1 cellular context compared by ENCODE assay signal in the genomic region with DNA sequence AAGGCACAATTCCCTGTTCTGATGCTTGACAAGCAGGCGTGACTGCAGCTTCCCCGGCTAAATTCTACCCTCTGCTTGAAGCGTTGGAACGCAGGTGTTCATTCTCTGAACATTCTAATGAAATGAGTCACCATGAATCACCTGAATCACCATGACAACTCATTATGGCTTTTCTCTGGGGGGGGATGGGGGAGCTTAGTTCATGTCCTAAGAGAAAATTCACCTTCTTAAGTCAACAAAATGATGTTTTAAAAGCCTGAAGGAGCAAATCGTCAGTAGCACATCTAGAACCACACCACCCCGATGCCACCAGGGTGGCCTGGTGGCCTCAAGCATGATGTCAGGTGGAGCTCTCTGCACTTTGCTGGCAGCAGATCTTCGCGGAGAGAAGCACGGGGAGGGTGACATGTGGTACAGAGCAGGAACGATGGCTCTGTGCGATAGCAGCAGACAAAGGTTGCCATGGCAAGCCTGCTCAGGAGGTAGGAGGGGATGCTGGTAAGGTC.
TF ChIP-seq lines count a peak whose summit lies in the region.

No MANE protein-coding gene starts in this region.

TF ChIP-seq in K562, 482 proteins besides CTCF, POLR2A, EP300 and RAD21:
- TF ChIP-seq ZNF217 (CRISPR knock-in tag; IDR thresholded peaks at IDR 0.05): no peak
- TF ChIP-seq CBX3 (IDR thresholded peaks at IDR 0.05; ENCODE audit: borderline replicate concordance in 1 of 2, low read length in 2 of 2): no peak
- TF ChIP-seq ARHGAP35 (IDR thresholded peaks at IDR 0.05; ENCODE audit: partially characterized antibody): no peak
- TF ChIP-seq KDM1A (IDR thresholded peaks at IDR 0.05): no peak
- TF ChIP-seq, protein P1, sequence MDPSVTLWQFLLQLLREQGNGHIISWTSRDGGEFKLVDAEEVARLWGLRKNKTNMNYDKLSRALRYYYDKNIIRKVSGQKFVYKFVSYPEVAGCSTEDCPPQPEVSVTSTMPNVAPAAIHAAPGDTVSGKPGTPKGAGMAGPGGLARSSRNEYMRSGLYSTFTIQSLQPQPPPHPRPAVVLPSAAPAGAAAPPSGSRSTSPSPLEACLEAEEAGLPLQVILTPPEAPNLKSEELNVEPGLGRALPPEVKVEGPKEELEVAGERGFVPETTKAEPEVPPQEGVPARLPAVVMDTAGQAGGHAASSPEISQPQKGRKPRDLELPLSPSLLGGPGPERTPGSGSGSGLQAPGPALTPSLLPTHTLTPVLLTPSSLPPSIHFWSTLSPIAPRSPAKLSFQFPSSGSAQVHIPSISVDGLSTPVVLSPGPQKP (CRISPR knock-in tag; IDR thresholded peaks at IDR 0.05): no peak
- no peak for TF ChIP-seq NR4A1 (CRISPR knock-in tag; IDR thresholded peaks at IDR 0.05)
- TF ChIP-seq NR4A1 (tag; IDR thresholded peaks at IDR 0.05): no peak
- TF ChIP-seq SRSF7 (optimal IDR thresholded peaks at IDR 0.05; ENCODE audit: low read depth, low read length): no peak
- TF ChIP-seq, protein P2, sequence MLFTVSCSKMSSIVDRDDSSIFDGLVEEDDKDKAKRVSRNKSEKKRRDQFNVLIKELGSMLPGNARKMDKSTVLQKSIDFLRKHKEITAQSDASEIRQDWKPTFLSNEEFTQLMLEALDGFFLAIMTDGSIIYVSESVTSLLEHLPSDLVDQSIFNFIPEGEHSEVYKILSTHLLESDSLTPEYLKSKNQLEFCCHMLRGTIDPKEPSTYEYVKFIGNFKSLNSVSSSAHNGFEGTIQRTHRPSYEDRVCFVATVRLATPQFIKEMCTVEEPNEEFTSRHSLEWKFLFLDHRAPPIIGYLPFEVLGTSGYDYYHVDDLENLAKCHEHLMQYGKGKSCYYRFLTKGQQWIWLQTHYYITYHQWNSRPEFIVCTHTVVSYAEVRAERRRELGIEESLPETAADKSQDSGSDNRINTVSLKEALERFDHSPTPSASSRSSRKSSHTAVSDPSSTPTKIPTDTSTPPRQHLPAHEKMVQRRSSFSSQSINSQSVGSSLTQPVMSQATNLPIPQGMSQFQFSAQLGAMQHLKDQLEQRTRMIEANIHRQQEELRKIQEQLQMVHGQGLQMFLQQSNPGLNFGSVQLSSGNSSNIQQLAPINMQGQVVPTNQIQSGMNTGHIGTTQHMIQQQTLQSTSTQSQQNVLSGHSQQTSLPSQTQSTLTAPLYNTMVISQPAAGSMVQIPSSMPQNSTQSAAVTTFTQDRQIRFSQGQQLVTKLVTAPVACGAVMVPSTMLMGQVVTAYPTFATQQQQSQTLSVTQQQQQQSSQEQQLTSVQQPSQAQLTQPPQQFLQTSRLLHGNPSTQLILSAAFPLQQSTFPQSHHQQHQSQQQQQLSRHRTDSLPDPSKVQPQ (CRISPR knock-in tag; IDR thresholded peaks at IDR 0.05; ENCODE audit: borderline replicate concordance): no peak
- TF ChIP-seq ZNF232 (CRISPR knock-in tag; IDR thresholded peaks at IDR 0.05): no peak
- peak; percentile 37; the same call in 1 of the 2 replicates for TF ChIP-seq JUND (IDR thresholded peaks at IDR 0.05; ENCODE audit: borderline replicate concordance, low read depth, low read length)
- no peak for TF ChIP-seq JUND (tag; IDR thresholded peaks at IDR 0.05; ENCODE audit: borderline replicate concordance, low read depth, low read length)
- TF ChIP-seq PTRF (tag; IDR thresholded peaks at IDR 0.05): no peak
- no peak for TF ChIP-seq ZC3H8 (IDR thresholded peaks at IDR 0.05)
- TF ChIP-seq, protein P3, sequence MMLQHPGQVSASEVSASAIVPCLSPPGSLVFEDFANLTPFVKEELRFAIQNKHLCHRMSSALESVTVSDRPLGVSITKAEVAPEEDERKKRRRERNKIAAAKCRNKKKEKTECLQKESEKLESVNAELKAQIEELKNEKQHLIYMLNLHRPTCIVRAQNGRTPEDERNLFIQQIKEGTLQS (IDR thresholded peaks at IDR 0.05): peak; percentile 53
- TF ChIP-seq, protein P3 (CRISPR knock-in tag; conservative IDR thresholded peaks at IDR 0.05): no peak
- TF ChIP-seq ZBED1 (IDR thresholded peaks at IDR 0.05): no peak
- no peak for TF ChIP-seq ESRRA (IDR thresholded peaks at IDR 0.05; ENCODE audit: borderline replicate concordance, low read depth)
- TF ChIP-seq GATA2 (CRISPR knock-in tag; IDR thresholded peaks at IDR 0.05): no peak
- TF ChIP-seq XRCC5 (IDR thresholded peaks at IDR 0.05; ENCODE audit: low read depth, low read length): no peak
- peak; percentile 53 for TF ChIP-seq FOSL1 (tag; conservative IDR thresholded peaks at IDR 0.05)
- no peak for TF ChIP-seq ZNF77 (CRISPR knock-in tag; IDR thresholded peaks at IDR 0.05)
- peak; percentile 67 for TF ChIP-seq RFX1 (IDR thresholded peaks at IDR 0.05)
- no peak for TF ChIP-seq SLC30A9 (CRISPR knock-in tag; IDR thresholded peaks at IDR 0.05)
